1 cellular context compared by ENCODE assay signal in genomic region chr19:489418-490196, GRCh38.
TF ChIP-seq lines count a peak whose summit lies in the region.

No MANE protein-coding gene starts in this region.

TF ChIP-seq in HCT116, 20 proteins besides CTCF, POLR2A, EP300 and RAD21 (continued from another document):
- TF ChIP-seq REST (IDR thresholded peaks at IDR 0.05; ENCODE audit: low read depth) (no peak), YY1 (IDR thresholded peaks at IDR 0.05; ENCODE audit: extremely low read depth, insufficient replicate concordance, low read depth, low read length) (no peak), SIN3A (IDR thresholded peaks at IDR 0.05; ENCODE audit: low read depth) (no peak), FOSL1 (IDR thresholded peaks at IDR 0.05; ENCODE audit: low read depth) (no peak), ZBTB33 (IDR thresholded peaks at IDR 0.05; ENCODE audit: extremely low read depth, insufficient replicate concordance, low read length) (no peak), SP1 (IDR thresholded peaks at IDR 0.05; ENCODE audit: low read depth) (no peak)
